ENCODE assay signal across 18 cellular contexts in genomic region chr9:105969672-105970071, GRCh38.
"Had no signal": no experiment of that assay in that cellular context is flagged by ENCODE, and none has a peak within 500 bp of the region (broad histone marks: within the 10 kb centered on the region; RNA-seq: fewer than 3 reads in every experiment).

No MANE protein-coding gene starts in this region.

- H3K27ac Mint-ChIP-seq: activated CD8-positive, alpha-beta memory T cell treated with anti-CD3 and anti-CD28 coated beads, Interleukin-2, amount 10 ng/mL, durations not matched to agents 7 days and 5 days; activated naive CD4-positive, alpha-beta T cell treated with anti-CD3 and anti-CD28 coated beads, Interleukin-2, amount 50 U/mL, for 72 hours; activated T-cell treated with anti-CD3 and anti-CD28 coated beads, Interleukin-2, amount 50 U/mL, for 24 hours; stimulated activated effector memory CD8-positive, alpha-beta T cell treated with anti-CD3 and anti-CD28 coated beads, Interleukin-12 subunit alpha, Interleukin-12 subunit beta, amount 100 ng/mL, for 72 hours had no signal

- ATAC-seq: activated CD8-positive, alpha-beta memory T cell treated with anti-CD3 and anti-CD28 coated beads, Interleukin-2, amount 10 ng/mL, durations not matched to agents 7 days and 5 days; activated naive CD4-positive, alpha-beta T cell treated with anti-CD3 and anti-CD28 coated beads, Interleukin-2, amount 50 U/mL, for 72 hours; gastrocnemius medialis; heart right ventricle; stimulated activated effector memory CD8-positive, alpha-beta T cell treated with anti-CD3 and anti-CD28 coated beads, Interleukin-12 subunit alpha, Interleukin-12 subunit beta, amount 100 ng/mL, for 72 hours had no signal

- H3K27me3 ChIP-seq: gastrocnemius medialis, heart right ventricle, neutrophil, transverse colon had no signal

- DNase-seq: activated CD4-positive, alpha-beta T cell treated with anti-CD3 and anti-CD28 coated beads, Interleukin-2, amount 50 U/mL, for 48 hours; activated CD4-positive, CD25-positive, alpha-beta regulatory T cell treated with anti-CD3 and anti-CD28 coated beads, Interleukin-2, amount 50 U/mL, for 72 hours; activated CD8-positive, alpha-beta memory T cell treated with anti-CD3 and anti-CD28 coated beads, Interleukin-2, amount 10 ng/mL, durations not matched to agents 7 days and 5 days; activated effector memory CD4-positive, alpha-beta T cell treated with Interleukin-2 at 50 U/mL for 16 hours; activated T-cell treated with anti-CD3 and anti-CD28 coated beads, Interleukin-2, amount 50 U/mL, for 24 hours; aorta; effector CD8-positive, alpha-beta T cell; gastrocnemius medialis; heart right ventricle; islet precursor cell; left ventricle myocardium inferior; mesendoderm; transverse colon had no signal

- H3K36me3 Mint-ChIP-seq: activated CD8-positive, alpha-beta memory T cell treated with anti-CD3 and anti-CD28 coated beads, Interleukin-2, amount 10 ng/mL, durations not matched to agents 7 days and 5 days; activated naive CD4-positive, alpha-beta T cell treated with anti-CD3 and anti-CD28 coated beads, Interleukin-2, amount 50 U/mL, for 72 hours; stimulated activated effector memory CD8-positive, alpha-beta T cell treated with anti-CD3 and anti-CD28 coated beads, Interleukin-12 subunit alpha, Interleukin-12 subunit beta, amount 100 ng/mL, for 72 hours had no signal

- H3K27me3 Mint-ChIP-seq: activated T-cell treated with anti-CD3 and anti-CD28 coated beads, Interleukin-2, amount 50 U/mL, for 24 hours had no signal

- H3K4me1 ChIP-seq: gastrocnemius medialis, transverse colon had no signal

- H3K27ac ChIP-seq: coronary artery, gastrocnemius medialis, heart right ventricle, left ventricle myocardium inferior, neutrophil, skin epidermis, transverse colon had no signal

- H3K9me3 ChIP-seq: gastrocnemius medialis, heart right ventricle, left ventricle myocardium inferior, neutrophil, transverse colon had no signal

- H3K4me1 Mint-ChIP-seq: activated CD8-positive, alpha-beta memory T cell treated with anti-CD3 and anti-CD28 coated beads, Interleukin-2, amount 10 ng/mL, durations not matched to agents 7 days and 5 days; stimulated activated effector memory CD8-positive, alpha-beta T cell treated with anti-CD3 and anti-CD28 coated beads, Interleukin-12 subunit alpha, Interleukin-12 subunit beta, amount 100 ng/mL, for 72 hours had no signal

- H3K9me3 Mint-ChIP-seq: activated naive CD4-positive, alpha-beta T cell treated with anti-CD3 and anti-CD28 coated beads, Interleukin-2, amount 50 U/mL, for 72 hours; activated T-cell treated with anti-CD3 and anti-CD28 coated beads, Interleukin-2, amount 50 U/mL, for 24 hours had no signal

- H3K4me3 Mint-ChIP-seq: activated CD8-positive, alpha-beta memory T cell treated with anti-CD3 and anti-CD28 coated beads, Interleukin-2, amount 10 ng/mL, durations not matched to agents 7 days and 5 days; activated T-cell treated with anti-CD3 and anti-CD28 coated beads, Interleukin-2, amount 50 U/mL, for 24 hours; stimulated activated effector memory CD8-positive, alpha-beta T cell treated with anti-CD3 and anti-CD28 coated beads, Interleukin-12 subunit alpha, Interleukin-12 subunit beta, amount 100 ng/mL, for 72 hours had no signal

- H3K36me3 ChIP-seq: gastrocnemius medialis, heart right ventricle, left ventricle myocardium inferior, neutrophil, transverse colon had no signal

- H3K4me3 ChIP-seq: coronary artery, gastrocnemius medialis, heart right ventricle, left ventricle myocardium inferior, skin epidermis, transverse colon had no signal
